ENCODE assay signal across 9 cellular contexts in the genomic region with DNA sequence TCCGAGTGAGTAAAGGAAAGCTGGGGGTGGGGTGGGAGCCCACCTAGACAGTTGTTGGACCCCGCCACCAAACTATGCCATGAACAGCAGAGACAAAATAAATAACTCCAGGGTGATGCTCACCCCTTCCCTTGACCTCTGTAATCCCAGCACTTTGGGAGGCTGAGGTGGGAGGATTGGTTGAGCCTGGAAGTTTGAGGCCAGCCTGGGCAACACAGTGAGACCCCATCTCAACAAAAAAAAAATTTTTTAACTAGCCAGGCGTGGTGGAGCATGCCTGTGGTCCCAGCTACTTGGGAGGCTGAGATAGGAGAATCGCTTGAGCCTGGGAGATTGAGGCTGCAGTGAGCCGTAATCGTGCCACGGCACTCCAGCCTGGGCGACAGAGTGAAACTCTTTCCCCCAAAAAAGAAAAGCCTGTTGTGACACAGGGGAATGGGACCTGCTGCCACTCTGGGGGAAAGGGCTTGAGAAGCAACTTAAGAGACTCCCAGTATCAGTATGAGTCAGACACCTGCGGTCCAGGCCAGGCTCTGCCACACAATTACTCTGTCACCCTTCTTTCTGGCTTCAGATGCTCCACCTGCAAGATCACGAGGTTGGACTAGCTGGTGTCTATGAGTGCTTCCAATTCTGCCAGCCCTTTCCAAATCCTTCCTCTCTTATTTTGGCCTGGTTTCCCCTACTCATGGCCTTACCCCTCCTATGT. TPM values are rescaled to one million over a fixed set of nuclear protein-coding genes. Genes with fewer than 3 reads are reported as not detected.
A peak's percentile ranks its signal among the peaks of the same experiment; 100 is the strongest.
DNase-seq lines count a peak whose midpoint lies in the region; ATAC-seq and TF ChIP-seq lines count a peak whose summit lies in the region.
"Had no signal": no experiment of that assay in that cellular context is flagged by ENCODE, and none has a peak within 500 bp of the region (broad histone marks: within the 10 kb centered on the region; RNA-seq: fewer than 3 reads in every experiment).

No MANE protein-coding gene starts in this region.

- DNase-seq in GM13976 (ENCODE audit: low spot score) (peak; percentile 68), HT1080 (ENCODE audit: low read depth) (peak; percentile 58), fibroblast of mammary gland (ENCODE audit: low read depth) (peak; percentile 11), head of caudate nucleus (no peak), lower leg skin (ENCODE audit: low spot score in 2 of 2) (no peak), NCI-H226 (no peak)
- DNase-seq in activated T-helper 2 cell treated with anti-CD3 and anti-CD28 coated beads, Interferon-gamma antibody, Interleukin-2, Interleukin-4, amounts not matched to agents 10 μg/mL and 5 μg/mL and 100 μg/mL, durations not matched to agents 14 hours and 24 hours and 36 hours (ENCODE audit: low spot score) = no peak

- no peaks in the 10 kb centered on the region for H3K36me3 Mint-ChIP-seq in activated T-helper 2 cell treated with anti-CD3 and anti-CD28 coated beads, Interferon-gamma antibody, Interleukin-2, Interleukin-4, amounts not matched to agents 10 μg/mL and 5 μg/mL and 100 μg/mL, durations not matched to agents 14 hours and 24 hours and 36 hours (ENCODE audit: low read depth)

- peak; percentile 79 for ATAC-seq in GM21390 (IDR thresholded peaks at IDR 0.05; ENCODE audit: unreplicated experiment)
- ATAC-seq: sciatic nerve had no signal

- in situ Hi-C loops in GM13976 (cut with MboI; ENCODE audit: low sequenced_read_pairs, unreplicated experiment) = no loop called here

- H3K27ac Mint-ChIP-seq in activated T-helper 2 cell treated with anti-CD3 and anti-CD28 coated beads, Interferon-gamma antibody, Interleukin-2, Interleukin-4, amounts not matched to agents 10 μg/mL and 5 μg/mL and 100 μg/mL, durations not matched to agents 14 hours and 24 hours and 36 hours = no peak overlapping the region

- 84 to 86% methylated on average over 10 of the region's 10 CpGs for WGBS in lower leg skin, 2 donors

- no peak for TF ChIP-seq POLR2A in lower leg skin (IDR thresholded peaks at IDR 0.05)

- no peaks in the 10 kb centered on the region for H3K27me3 Mint-ChIP-seq in activated T-helper 2 cell treated with anti-CD3 and anti-CD28 coated beads, Interferon-gamma antibody, Interleukin-2, Interleukin-4, amounts not matched to agents 10 μg/mL and 5 μg/mL and 100 μg/mL, durations not matched to agents 14 hours and 24 hours and 36 hours (ENCODE audit: low read depth)

- no peak overlapping the region for H3K4me3 Mint-ChIP-seq in activated T-helper 2 cell treated with anti-CD3 and anti-CD28 coated beads, Interferon-gamma antibody, Interleukin-2, Interleukin-4, amounts not matched to agents 10 μg/mL and 5 μg/mL and 100 μg/mL, durations not matched to agents 14 hours and 24 hours and 36 hours (ENCODE audit: low read depth)

- no peak for TF ChIP-seq CTCF in GM13976 (IDR thresholded peaks at IDR 0.05; ENCODE audit: borderline replicate concordance, control extremely low read depth, extremely low read depth, insufficient read depth, missing control alignments)
- no peak for TF ChIP-seq CTCF in fibroblast of mammary gland (conservative IDR thresholded peaks at IDR 0.05; ENCODE audit: control insufficient read depth, insufficient read depth, low read depth, low read length)
- no peak for TF ChIP-seq CTCF in lower leg skin (IDR thresholded peaks at IDR 0.05)

- intact Hi-C loops in activated T-helper 2 cell treated with anti-CD3 and anti-CD28 coated beads, Interferon-gamma antibody, Interleukin-2, Interleukin-4, amounts not matched to agents 10 μg/mL and 5 μg/mL and 100 μg/mL, durations not matched to agents 14 hours and 24 hours and 36 hours (cut with micrococcal nuclease) = no loop called here
- intact Hi-C loops in head of caudate nucleus (cut with DNase I) (no loop called here), lower leg skin (cut with DNase I; ENCODE audit: low total_unique reads) (no loop called here)

- H3K9me3 Mint-ChIP-seq in activated T-helper 2 cell treated with anti-CD3 and anti-CD28 coated beads, Interferon-gamma antibody, Interleukin-2, Interleukin-4, amounts not matched to agents 10 μg/mL and 5 μg/mL and 100 μg/mL, durations not matched to agents 14 hours and 24 hours and 36 hours = no peaks in the 10 kb centered on the region

- peaks cover 15% of the 10 kb centered on the region for H3K4me1 Mint-ChIP-seq in activated T-helper 2 cell treated with anti-CD3 and anti-CD28 coated beads, Interferon-gamma antibody, Interleukin-2, Interleukin-4, amounts not matched to agents 10 μg/mL and 5 μg/mL and 100 μg/mL, durations not matched to agents 14 hours and 24 hours and 36 hours (ENCODE audit: low read depth)

- H3K4me3 ChIP-seq in fibroblast of mammary gland (ENCODE audit: control insufficient read depth, low read depth, low read length) (no peak overlapping the region), lower leg skin (ENCODE audit: low read depth, poor library complexity, severe bottlenecking) (no peak overlapping the region)

RNA-seq across cellular contexts. Expression of a gene that starts 5.0 kb away (rescaled TPM):
- not detected in 2 replicates for total RNA-seq in HT1080 (2014; rRNA removed; shearing (Covaris generic))
- polyA plus RNA-seq in HT1080 (2015; cell fraction: cytosol; rRNA removed) = 0.25 TPM in 1 of 2 replicates, not detected in the other
- polyA plus RNA-seq in HT1080 (2015; cell fraction: nucleus; rRNA removed) = not detected in 2 replicates
- total RNA-seq in activated T-helper 2 cell treated with anti-CD3 and anti-CD28 coated beads, Interferon-gamma antibody, Interleukin-2, Interleukin-4, amounts not matched to agents 10 μg/mL and 5 μg/mL and 100 μg/mL, durations not matched to agents 14 hours and 24 hours and 36 hours = 0.41 and 0.48 TPM in 2 replicates
- total RNA-seq in lower leg skin = 1 to 10 TPM; 1.0 to 9.9 (median 5.6) TPM

RNA-seq across cellular contexts. Expression of a gene that starts 20.3 kb away (rescaled TPM):
- total RNA-seq in HT1080 (2014; rRNA removed; shearing (Covaris generic)) = 38.7 and 46.4 TPM in 2 replicates
- 25.9 and 28.0 TPM in 2 replicates for polyA plus RNA-seq in HT1080 (2015; cell fraction: cytosol; rRNA removed)
- polyA plus RNA-seq in HT1080 (2015; cell fraction: nucleus; rRNA removed) = 71.5 and 71.7 TPM in 2 replicates
- total RNA-seq in activated T-helper 2 cell treated with anti-CD3 and anti-CD28 coated beads, Interferon-gamma antibody, Interleukin-2, Interleukin-4, amounts not matched to agents 10 μg/mL and 5 μg/mL and 100 μg/mL, durations not matched to agents 14 hours and 24 hours and 36 hours = 126 and 130 TPM in 2 replicates
- 10 to 100 TPM; 20.7 to 31.9 (median 29.5) TPM for total RNA-seq in lower leg skin

RNA-seq across cellular contexts. Expression of a gene that starts 30.6 kb away (rescaled TPM):
- 1.3 and 1.4 TPM in 2 replicates for total RNA-seq in HT1080 (2014; rRNA removed; shearing (Covaris generic))
- polyA plus RNA-seq in HT1080 (2015; cell fraction: cytosol; rRNA removed) = 3.4 and 4.9 TPM in 2 replicates
- polyA plus RNA-seq in HT1080 (2015; cell fraction: nucleus; rRNA removed) = 34.8 and 40.2 TPM in 2 replicates
- total RNA-seq in activated T-helper 2 cell treated with anti-CD3 and anti-CD28 coated beads, Interferon-gamma antibody, Interleukin-2, Interleukin-4, amounts not matched to agents 10 μg/mL and 5 μg/mL and 100 μg/mL, durations not matched to agents 14 hours and 24 hours and 36 hours = 13.9 and 15.5 TPM in 2 replicates
- total RNA-seq in lower leg skin = 10 to 100 TPM; 15.0 to 90.5 (median 25.8) TPM

RNA-seq across cellular contexts. Expression of a gene that starts 40.9 kb away (rescaled TPM):
- total RNA-seq in HT1080 (2014; rRNA removed; shearing (Covaris generic)) = 0.50 TPM in 1 of 2 replicates, not detected in the other
- 0.09 and 0.50 TPM in 2 replicates for polyA plus RNA-seq in HT1080 (2015; cell fraction: cytosol; rRNA removed)
- polyA plus RNA-seq in HT1080 (2015; cell fraction: nucleus; rRNA removed) = 0.39 TPM in 1 of 2 replicates, not detected in the other
- 2.0 and 2.4 TPM in 2 replicates for total RNA-seq in activated T-helper 2 cell treated with anti-CD3 and anti-CD28 coated beads, Interferon-gamma antibody, Interleukin-2, Interleukin-4, amounts not matched to agents 10 μg/mL and 5 μg/mL and 100 μg/mL, durations not matched to agents 14 hours and 24 hours and 36 hours
- under 1 TPM in 1 of 4 donors, not detected in 3; 0.39 TPM for total RNA-seq in lower leg skin

Comparison
In these comparisons a context has a peak if more than half of its experiments do, and no peak if none do; other contexts are left out.
1. DNase-seq: peak in GM13976 (single experiment), HT1080 (single experiment) and fibroblast of mammary gland (single experiment); none in activated T-helper 2 cell treated with anti-CD3 and anti-CD28 coated beads, Interferon-gamma antibody, Interleukin-2, Interleukin-4, amounts not matched to agents 10 μg/mL and 5 μg/mL and 100 μg/mL, durations not matched to agents 14 hours and 24 hours and 36 hours (single experiment), head of caudate nucleus (0 of 42), lower leg skin (0 of 2) and NCI-H226 (single experiment).